Comparison of ENCODE assay signal across 7 cellular contexts in the genomic region with DNA sequence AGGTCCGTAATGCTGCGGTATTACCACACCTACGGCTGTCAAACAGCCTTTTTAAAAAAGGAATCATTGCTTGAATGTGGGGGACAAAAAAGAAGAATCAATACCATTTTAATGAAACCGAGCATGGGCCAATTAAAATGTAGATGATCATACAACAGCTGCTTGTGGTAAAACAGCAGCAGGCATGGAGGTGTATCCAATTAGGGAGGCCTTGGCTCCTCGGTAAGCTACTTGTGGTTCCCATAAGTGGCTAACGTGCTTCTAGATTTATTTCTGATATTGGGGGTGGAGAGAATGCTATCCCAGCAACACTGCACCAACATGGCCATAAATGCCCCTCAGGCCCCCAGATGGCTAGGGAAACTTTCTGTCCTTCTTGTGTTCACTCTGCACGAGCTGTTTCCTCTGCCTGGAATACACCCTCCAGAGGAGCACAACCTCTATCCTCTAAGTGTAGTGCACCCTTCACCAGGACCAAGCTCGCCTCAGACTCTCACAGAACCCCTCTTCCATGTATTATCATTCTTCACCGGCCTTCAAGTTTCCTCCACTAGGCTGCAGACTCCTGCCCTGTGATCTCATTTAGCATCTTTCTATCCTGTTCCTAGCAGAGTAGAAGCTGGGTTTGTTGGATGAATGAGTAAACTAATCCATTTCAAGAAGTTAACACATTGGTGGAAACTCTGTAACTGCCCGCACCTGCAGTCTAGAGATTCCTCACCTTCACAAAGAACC. TPM values are rescaled to one million over a fixed set of nuclear protein-coding genes. Genes with fewer than 3 reads are reported as not detected.
DNase-seq lines count a peak whose midpoint lies in the region; ATAC-seq and TF ChIP-seq lines count a peak whose summit lies in the region.

No MANE protein-coding gene starts in this region.

- peaks cover 57% of the 10 kb centered on the region for H3K4me1 ChIP-seq in GM23338 (ENCODE audit: insufficient read depth)
- no peaks in the 10 kb centered on the region for H3K4me1 ChIP-seq in MM.1S (ENCODE audit: low read length)

- peak overlapping the region; percentile 90 for H3K4me3 Mint-ChIP-seq in GM23338

- H3K4me2 ChIP-seq in GM23338 (peak overlapping the region; percentile 85), MM.1S (ENCODE audit: low read depth, low read length) (no peak overlapping the region)

- no peaks in the 10 kb centered on the region for H3K9me3 ChIP-seq in MM.1S (replicated peaks; ENCODE audit: insufficient read depth, low read length)

- ATAC-seq in GM23338, result peak; percentile 5

- peaks cover 21% of the 10 kb centered on the region for H3K27me3 Mint-ChIP-seq in GM23338 (ENCODE audit: insufficient read depth, low read depth, poor library complexity)

- H4K20me1 ChIP-seq in GM23338 (replicated peaks; ENCODE audit: insufficient read depth) (peaks cover 14% of the 10 kb centered on the region), MM.1S (ENCODE audit: insufficient read depth, low read length) (no peaks in the 10 kb centered on the region)

- H3K4me3 ChIP-seq in GM23338 (peak overlapping the region; percentile 87), fibroblast of mammary gland (ENCODE audit: control insufficient read depth, low read depth, low read length) (peak overlapping the region; percentile 90), skeletal muscle cell (ENCODE audit: low read depth, low read length) (peak overlapping the region; percentile 93), MM.1S (ENCODE audit: low read length) (no peak overlapping the region)

- H3K27ac ChIP-seq in GM23338 (ENCODE audit: low read depth) (no peak overlapping the region), MM.1S (ENCODE audit: low read length) (no peak overlapping the region)

- H2AFZ ChIP-seq in GM23338, result no peak overlapping the region
- H2AFZ ChIP-seq in MM.1S (ENCODE audit: low read length), result no peak overlapping the region

- H3K36me3 ChIP-seq in GM23338 (ENCODE audit: insufficient read depth), result no peaks in the 10 kb centered on the region
- no peaks in the 10 kb centered on the region for H3K36me3 ChIP-seq in MM.1S (replicated peaks; ENCODE audit: insufficient read depth, low read length)

- DNase-seq in GM23338 (ENCODE audit: low spot score), result peak; percentile 60
- peak; percentile 51 for DNase-seq in RPMI7951 (ENCODE audit: low read depth)
- DNase-seq in fibroblast of mammary gland (ENCODE audit: low read depth), result peak; percentile 57
- DNase-seq in skeletal muscle cell (ENCODE audit: low read depth), result no peak
- no peak for DNase-seq in ecto neural progenitor cell (ENCODE audit: low spot score)
- DNase-seq in KG1 (lab: John Stamatoyannopoulos, UW), result no peak
- no peak for DNase-seq in MM.1S

- no peaks in the 10 kb centered on the region for H3K9me2 ChIP-seq in GM23338 (ENCODE audit: insufficient read depth)
- no peaks in the 10 kb centered on the region for H3K9me2 ChIP-seq in MM.1S (replicated peaks; ENCODE audit: insufficient read depth, low read length)

- peaks cover 7% of the 10 kb centered on the region; the same call in 1 of the 2 replicates for H3F3A ChIP-seq in GM23338 (replicated peaks; ENCODE audit: low read depth)
- H3F3A ChIP-seq in MM.1S (ENCODE audit: insufficient read depth, low read length), result no peaks in the 10 kb centered on the region

- no peak overlapping the region for H3K9ac ChIP-seq in MM.1S (ENCODE audit: low read length)

- H3K4me1 Mint-ChIP-seq in GM23338, result peaks cover 58% of the 10 kb centered on the region

- no peak overlapping the region for H3K27ac Mint-ChIP-seq in GM23338

- H3K9me3 Mint-ChIP-seq in GM23338, result no peaks in the 10 kb centered on the region

- H3K79me2 ChIP-seq in GM23338 (replicated peaks; ENCODE audit: insufficient read depth) (peaks cover 63% of the 10 kb centered on the region), MM.1S (ENCODE audit: low read length) (no peaks in the 10 kb centered on the region)

- no peaks in the 10 kb centered on the region for H3K36me3 Mint-ChIP-seq in GM23338 (ENCODE audit: low read depth)

- H3K27me3 ChIP-seq in GM23338 (ENCODE audit: insufficient read depth) (no peaks in the 10 kb centered on the region), MM.1S (replicated peaks; ENCODE audit: insufficient read depth, low read length) (0 out of 2 replicates have a peak, but pooled peaks cover 5% of the 10 kb centered on the region)

- peak in 1 of 2 experiments; percentile 13; a peak in 1 of 4 replicates for TF ChIP-seq CTCF in GM23338 (conservative IDR thresholded peaks at IDR 0.05; ENCODE audit: low read depth in 2 of 2)
- peak; percentile 45 for TF ChIP-seq CTCF in fibroblast of mammary gland (conservative IDR thresholded peaks at IDR 0.05; ENCODE audit: control insufficient read depth, insufficient read depth, low read depth, low read length)
- no peak for TF ChIP-seq CTCF in MM.1S (IDR thresholded peaks at IDR 0.05; ENCODE audit: low read length)

TF ChIP-seq in GM23338, 12 proteins besides CTCF, POLR2A, EP300 and RAD21 (continues in another document):
- TF ChIP-seq POLR2AphosphoS5 (IDR thresholded peaks at IDR 0.05; ENCODE audit: low read depth) (no peak), JUNB (IDR thresholded peaks at IDR 0.05; ENCODE audit: unreplicated experiment) (no peak), REST (IDR thresholded peaks at IDR 0.05; ENCODE audit: unreplicated experiment) (no peak), EZH2phosphoT487 (IDR thresholded peaks at IDR 0.05; ENCODE audit: unreplicated experiment) (no peak), STAT1 (IDR thresholded peaks at IDR 0.05; ENCODE audit: unreplicated experiment) (no peak), CREB1 (CRISPR knock-in tag; IDR thresholded peaks at IDR 0.05; ENCODE audit: low read depth) (no peak), ETS1 (IDR thresholded peaks at IDR 0.05) (no peak), ZNF114 (CRISPR knock-in tag; IDR thresholded peaks at IDR 0.05) (no peak), ZNF331 (CRISPR knock-in tag; IDR thresholded peaks at IDR 0.05; ENCODE audit: low read depth) (no peak)

RNA-seq across cellular contexts. Expression of gene PTPN14, which starts 1.6 kb away (rescaled TPM):
- total RNA-seq in GM23338 (2014; rRNA removed; shearing (Covaris generic)), result 60.0 and 70.2 TPM in 2 replicates
- 18.0 and 18.7 TPM in 2 replicates for polyA plus RNA-seq in GM23338 (2016; fragmentation: Nextera tagmentation; extraction: Ambion mirVana)
- 29.0 and 31.8 TPM in 2 replicates for total RNA-seq in RPMI7951 (2014; rRNA removed; shearing (Covaris generic))

RNA-seq across cellular contexts. Expression of gene CENPF, which starts 53.2 kb away (rescaled TPM):
- total RNA-seq in GM23338 (2014; rRNA removed; shearing (Covaris generic)), result 123 TPM in 2 replicates
- polyA plus RNA-seq in GM23338 (2016; fragmentation: Nextera tagmentation; extraction: Ambion mirVana), result 301 and 376 TPM in 2 replicates
- 123 and 129 TPM in 2 replicates for total RNA-seq in RPMI7951 (2014; rRNA removed; shearing (Covaris generic))

Comparison
In these comparisons a context has a peak if more than half of its experiments do, and no peak if none do; other contexts are left out.
1. DNase-seq: peak in GM23338 (single experiment), RPMI7951 (single experiment) and fibroblast of mammary gland (single experiment); none in skeletal muscle cell (single experiment), ecto neural progenitor cell (single experiment), KG1 (single experiment) and MM.1S (single experiment).